ENCODE assay signal across 1 cellular context in the genomic region with DNA sequence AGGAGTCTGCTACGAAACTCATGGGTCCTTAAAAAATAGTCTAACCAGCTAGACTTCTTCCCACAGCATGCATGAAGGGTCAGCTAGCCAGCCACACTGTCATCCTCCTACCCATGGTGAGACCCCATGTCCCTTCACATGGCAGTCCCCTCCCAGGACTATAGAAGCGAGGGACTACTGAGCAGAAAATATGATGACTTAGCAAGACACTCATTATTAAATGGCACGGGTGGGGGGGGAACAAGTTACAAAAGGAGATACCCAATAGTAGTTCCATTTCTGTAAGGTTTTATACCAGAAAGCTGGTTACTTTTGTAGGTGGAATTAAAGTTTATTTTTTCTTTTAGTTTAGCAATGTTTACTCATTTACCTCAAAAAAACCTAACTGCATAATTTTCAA.
TF ChIP-seq lines count a peak whose summit lies in the region.

No MANE protein-coding gene starts in this region.

TF ChIP-seq in A549, 52 proteins besides CTCF, POLR2A, EP300 and RAD21 (continued from another document):
- TF ChIP-seq, protein P1, sequence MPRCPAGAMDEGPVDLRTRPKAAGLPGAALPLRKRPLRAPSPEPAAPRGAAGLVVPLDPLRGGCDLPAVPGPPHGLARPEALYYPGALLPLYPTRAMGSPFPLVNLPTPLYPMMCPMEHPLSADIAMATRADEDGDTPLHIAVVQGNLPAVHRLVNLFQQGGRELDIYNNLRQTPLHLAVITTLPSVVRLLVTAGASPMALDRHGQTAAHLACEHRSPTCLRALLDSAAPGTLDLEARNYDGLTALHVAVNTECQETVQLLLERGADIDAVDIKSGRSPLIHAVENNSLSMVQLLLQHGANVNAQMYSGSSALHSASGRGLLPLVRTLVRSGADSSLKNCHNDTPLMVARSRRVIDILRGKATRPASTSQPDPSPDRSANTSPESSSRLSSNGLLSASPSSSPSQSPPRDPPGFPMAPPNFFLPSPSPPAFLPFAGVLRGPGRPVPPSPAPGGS (IDR thresholded peaks at IDR 0.05) = no peak
TF ChIP-seq in A549: peak in this region for 1.
